ENCODE assay signal across 7 cellular contexts in the genomic region with DNA sequence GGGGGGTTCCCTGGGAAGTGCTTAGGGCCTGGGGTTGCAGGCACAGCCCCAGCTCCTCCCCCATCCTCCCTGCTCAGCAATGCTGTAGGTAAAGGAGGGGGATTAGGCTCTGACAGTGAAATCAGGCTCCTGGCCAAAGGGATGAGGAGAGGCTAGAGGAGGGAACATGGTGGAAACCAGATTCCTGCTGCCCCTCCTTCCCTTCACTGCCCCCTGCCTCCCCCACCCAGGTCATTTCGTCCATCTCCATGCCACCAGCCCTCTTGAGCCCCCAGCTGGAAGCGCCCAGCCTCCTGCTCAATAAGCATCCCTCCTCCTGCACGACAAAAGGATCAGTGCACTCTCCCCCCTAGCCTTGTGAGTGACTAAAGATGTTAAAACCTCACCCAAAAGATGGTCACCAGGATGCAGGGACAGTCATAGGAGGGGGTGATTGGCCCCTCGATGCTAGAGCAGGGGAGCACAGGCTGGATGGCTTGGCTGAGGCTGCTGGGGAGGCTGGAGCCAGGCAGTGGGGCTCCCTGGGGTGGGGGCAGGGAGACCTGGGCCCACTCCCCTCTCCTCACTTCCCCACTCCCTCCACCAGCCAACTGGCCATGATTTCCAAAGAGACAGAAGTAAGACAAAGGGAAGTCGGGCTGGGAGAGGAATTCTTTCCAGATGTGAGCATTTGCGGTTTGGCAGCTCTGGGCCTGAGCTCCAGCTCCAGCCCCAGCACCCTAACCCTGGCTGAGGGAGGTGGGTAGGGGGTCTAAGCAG. TPM values are rescaled to one million over a fixed set of nuclear protein-coding genes. Genes with fewer than 3 reads are reported as not detected.
DNase-seq lines count a peak whose midpoint lies in the region; ATAC-seq and TF ChIP-seq lines count a peak whose summit lies in the region.
"Had no signal": no experiment of that assay in that cellular context is flagged by ENCODE, and none has a peak within 500 bp of the region (broad histone marks: within the 10 kb centered on the region; RNA-seq: fewer than 3 reads in every experiment).

No MANE protein-coding gene starts in this region.

- TF ChIP-seq CTCF in left ventricle myocardium inferior (IDR thresholded peaks at IDR 0.05; ENCODE audit: borderline replicate concordance) (no peak), gastroesophageal sphincter (IDR thresholded peaks at IDR 0.05) (no peak), vagina (IDR thresholded peaks at IDR 0.05) (no peak)

- no peak overlapping the region for H3K4me3 ChIP-seq in left ventricle myocardium inferior
- H3K4me3 ChIP-seq in gastroesophageal sphincter: no peak overlapping the region
- no peak overlapping the region for H3K4me3 ChIP-seq in vagina
- no peak overlapping the region for H3K4me3 ChIP-seq in SJCRH30

- intact Hi-C loops in left ventricle myocardium inferior (cut with micrococcal nuclease): no loop called here
- intact Hi-C loops in left ventricle myocardium superior (cut with micrococcal nuclease): no loop called here
- intact Hi-C loops in vagina (cut with DNase I): no loop called here

- H3K36me3 ChIP-seq in left ventricle myocardium inferior (no peaks in the 10 kb centered on the region), gastroesophageal sphincter (no peaks in the 10 kb centered on the region), vagina (no peaks in the 10 kb centered on the region), SJCRH30 (no peaks in the 10 kb centered on the region)

- H3K9me3 ChIP-seq in left ventricle myocardium inferior (replicated peaks) (no peaks in the 10 kb centered on the region), gastroesophageal sphincter (no peaks in the 10 kb centered on the region), vagina (no peaks in the 10 kb centered on the region), SJCRH30 (replicated peaks) (no peaks in the 10 kb centered on the region)

- H3K4me1 ChIP-seq in left ventricle myocardium inferior (peaks cover 42% of the 10 kb centered on the region), gastroesophageal sphincter (peaks cover 0 to 89% (median 47%) of the 10 kb centered on the region in 3 donors), vagina (peaks cover 99% of the 10 kb centered on the region), SJCRH30 (peaks cover 25% of the 10 kb centered on the region)

- no peak for TF ChIP-seq POLR2A in gastroesophageal sphincter (IDR thresholded peaks at IDR 0.05)
- TF ChIP-seq POLR2A in vagina (IDR thresholded peaks at IDR 0.05): no peak

- WGBS in gastroesophageal sphincter (ENCODE audit: low coverage in 1 of 2), 2 donors: 17 to 60% methylated on average over 1 of the region's 6 CpGs

- H3K27me3 ChIP-seq in left ventricle myocardium inferior (ENCODE audit: low read depth) (peaks cover 42% of the 10 kb centered on the region), gastroesophageal sphincter (peaks cover 18% of the 10 kb centered on the region), vagina (no peaks in the 10 kb centered on the region), SJCRH30 (peaks cover 18% of the 10 kb centered on the region)

- DNase-seq in left ventricle myocardium inferior (no peak), left ventricle myocardium superior (no peak), vagina (ENCODE audit: extremely low spot score in 2 of 2) (no peak), SJCRH30 (no peak)
- no peak for DNase-seq in activated CD4-positive, alpha-beta T cell treated with anti-CD3 and anti-CD28 coated beads for 4 hours
- DNase-seq: cerebellar nuclear complex had no signal

- H3K27ac ChIP-seq in left ventricle myocardium inferior (replicated peaks) (peak overlapping the region; percentile 73), gastroesophageal sphincter (peak overlapping the region in 3 of 4 donors; percentile 83 to 87 (median 85)), vagina (peak overlapping the region; percentile 95), SJCRH30 (no peak overlapping the region)

- no peak for TF ChIP-seq EP300 in gastroesophageal sphincter (IDR thresholded peaks at IDR 0.05)

- ATAC-seq in left ventricle myocardium superior (no peak), gastroesophageal sphincter (no peak)

RNA-seq across cellular contexts. Expression of a gene that starts 2.3 kb away (rescaled TPM):
- 0.60 TPM for total RNA-seq in left ventricle myocardium inferior
- 0.74 TPM for total RNA-seq in left ventricle myocardium superior
- 10 to 100 TPM in 1 of 4 donors, 1 to 10 TPM in 2, under 1 TPM in 1; 0.54 to 36.7 (median 6.0) TPM for total RNA-seq in gastroesophageal sphincter
- total RNA-seq in vagina: 97.7 TPM
- 0.43 and 0.85 TPM in 2 replicates for total RNA-seq in SJCRH30 (2014; rRNA removed; shearing (Covaris generic))

RNA-seq across cellular contexts. Expression of a gene that starts 20.6 kb away (rescaled TPM):
- 18.1 TPM for total RNA-seq in left ventricle myocardium inferior
- 14.7 TPM for total RNA-seq in left ventricle myocardium superior
- total RNA-seq in gastroesophageal sphincter: 10 to 100 TPM in 3 of 4 donors, 1 to 10 TPM in 1; 8.4 to 29.0 (median 17.4) TPM
- 17.7 TPM for total RNA-seq in vagina
- 8.6 and 9.9 TPM in 2 replicates for total RNA-seq in SJCRH30 (2014; rRNA removed; shearing (Covaris generic))

RNA-seq across cellular contexts. Expression of a gene that starts 20.9 kb away (rescaled TPM):
- total RNA-seq in left ventricle myocardium inferior: 11.5 TPM
- total RNA-seq in left ventricle myocardium superior: 12.0 TPM
- total RNA-seq in gastroesophageal sphincter: 10 to 100 TPM; 14.5 to 18.4 (median 17.0) TPM
- 12.8 TPM for total RNA-seq in vagina
- 29.1 and 33.7 TPM in 2 replicates for total RNA-seq in SJCRH30 (2014; rRNA removed; shearing (Covaris generic))

RNA-seq across cellular contexts. Expression of a gene that starts 30.5 kb away (rescaled TPM):
- total RNA-seq in left ventricle myocardium inferior (164 TPM), left ventricle myocardium superior (94.7 TPM), gastroesophageal sphincter (10 to 100 TPM; 13.9 to 34.3 (median 23.9) TPM), vagina (16.0 TPM)
- 356 and 359 TPM in 2 replicates for total RNA-seq in SJCRH30 (2014; rRNA removed; shearing (Covaris generic))

RNA-seq across cellular contexts. Expression of a gene that starts 33.2 kb away (rescaled TPM):
- total RNA-seq in left ventricle myocardium inferior (92.1 TPM), left ventricle myocardium superior (96.1 TPM), gastroesophageal sphincter (10 to 100 TPM; 50.6 to 84.2 (median 69.9) TPM), vagina (40.0 TPM)
- 53.4 and 61.3 TPM in 2 replicates for total RNA-seq in SJCRH30 (2014; rRNA removed; shearing (Covaris generic))
